Comparison of ENCODE assay signal across 8 cellular contexts in the genomic region with DNA sequence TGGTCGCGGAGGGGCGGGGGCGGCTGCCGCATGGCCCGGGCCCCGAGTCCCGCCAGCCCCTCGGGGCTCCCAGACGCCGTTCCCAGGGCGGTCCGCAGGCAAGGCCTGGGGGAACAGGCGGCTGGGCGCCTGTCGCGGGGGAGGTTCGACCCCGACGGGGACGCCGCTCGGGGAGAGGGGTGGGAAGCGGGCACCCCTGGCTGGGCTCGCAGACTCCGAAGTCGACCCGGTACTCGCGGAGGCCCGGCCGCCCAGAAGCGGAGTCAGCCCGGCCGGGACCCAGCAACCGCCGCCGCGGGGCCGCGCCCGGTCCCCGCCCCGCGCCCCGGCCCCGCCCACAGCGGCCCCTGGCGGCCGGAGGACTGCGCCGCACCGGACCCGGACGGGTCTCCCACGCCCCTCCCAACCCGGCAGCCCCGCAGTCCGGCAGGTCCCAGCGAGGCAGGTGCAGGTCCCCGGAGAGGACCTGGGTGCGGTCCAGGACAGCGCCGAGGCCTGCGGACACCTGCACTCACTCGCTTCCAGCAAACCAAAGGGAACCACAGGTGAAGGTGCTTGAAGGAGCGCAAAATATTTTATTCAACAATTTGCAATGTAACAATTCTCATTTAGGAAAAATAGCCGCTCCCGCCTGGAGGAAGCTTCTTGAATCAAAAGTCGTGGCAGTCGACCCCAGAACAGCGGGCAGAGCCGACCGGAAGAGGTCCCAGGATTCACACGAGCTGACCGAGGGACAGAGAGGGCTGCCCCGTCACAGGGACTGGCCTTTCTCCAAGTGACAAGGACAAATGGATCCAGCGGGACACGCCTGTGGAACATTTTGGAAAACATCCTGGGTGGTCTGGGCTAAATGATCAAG. TPM values are rescaled to one million over a fixed set of nuclear protein-coding genes. Genes with fewer than 3 reads are reported as not detected.
DNase-seq lines count a peak whose midpoint lies in the region; ATAC-seq and TF ChIP-seq lines count a peak whose summit lies in the region.

A gene with protein sequence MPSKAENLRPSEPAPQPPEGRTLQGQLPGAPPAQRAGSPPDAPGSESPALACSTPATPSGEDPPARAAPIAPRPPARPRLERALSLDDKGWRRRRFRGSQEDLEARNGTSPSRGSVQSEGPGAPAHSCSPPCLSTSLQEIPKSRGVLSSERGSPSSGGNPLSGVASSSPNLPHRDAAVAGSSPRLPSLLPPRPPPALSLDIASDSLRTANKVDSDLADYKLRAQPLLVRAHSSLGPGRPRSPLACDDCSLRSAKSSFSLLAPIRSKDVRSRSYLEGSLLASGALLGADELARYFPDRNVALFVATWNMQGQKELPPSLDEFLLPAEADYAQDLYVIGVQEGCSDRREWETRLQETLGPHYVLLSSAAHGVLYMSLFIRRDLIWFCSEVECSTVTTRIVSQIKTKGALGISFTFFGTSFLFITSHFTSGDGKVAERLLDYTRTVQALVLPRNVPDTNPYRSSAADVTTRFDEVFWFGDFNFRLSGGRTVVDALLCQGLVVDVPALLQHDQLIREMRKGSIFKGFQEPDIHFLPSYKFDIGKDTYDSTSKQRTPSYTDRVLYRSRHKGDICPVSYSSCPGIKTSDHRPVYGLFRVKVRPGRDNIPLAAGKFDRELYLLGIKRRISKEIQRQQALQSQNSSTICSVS (minus strand): TSS at position 296 of the 859 bp plus-strand sequence. CDS start 426 bp downstream, outside the sequence.

- DNase-seq in Daoy (ENCODE audit: low read depth), result peak; percentile 85
- peak; percentile 5 for DNase-seq in amniotic stem cell (lab: John Stamatoyannopoulos, UW)
- no peak for DNase-seq in right atrium auricular region (ENCODE audit: low spot score)
- DNase-seq in renal cortical epithelial cell (ENCODE audit: low read depth), result no peak
- peak; percentile 77 to 92 for DNase-seq in aorta

- H4K20me1 ChIP-seq in KMS-11 (ENCODE audit: insufficient read depth), result no peaks in the 10 kb centered on the region

- WGBS in aorta, 2 donors, result 6% methylated on average over 68 to 79 of the region's 79 CpGs

- H3K9me3 ChIP-seq in right atrium auricular region (no peaks in the 10 kb centered on the region), aorta (ENCODE audit: control insufficient read depth, low read length) (no peaks in the 10 kb centered on the region)

- peaks cover 34% of the 10 kb centered on the region for H3K79me2 ChIP-seq in KMS-11 (ENCODE audit: insufficient read depth, low read depth)

- intact Hi-C loops in T-helper 1 cell treated with Interleukin-12 subunit alpha and Interleukin-12 subunit beta and Interleukin-4 antibody, amounts not matched to agents 30 ng/mL and 1 ng/mL, for 36 hours (cut with micrococcal nuclease), result loop anchor here (1.0 to 2.0 kb wide), 4 partner anchors 29 to 76 kb away; a partner anchor contains a TSS
- intact Hi-C loops in aorta (cut with DNase I), result no loop called here

- no peaks in the 10 kb centered on the region for H3K27me3 ChIP-seq in KMS-11 (ENCODE audit: insufficient read depth, low read depth)
- no peaks in the 10 kb centered on the region for H3K27me3 ChIP-seq in right atrium auricular region
- H3K27me3 ChIP-seq in aorta (ENCODE audit: control insufficient read depth in 1 of 2, insufficient read depth in 2 of 2, low read length in 1 of 2), result no peaks in the 10 kb centered on the region

- TF ChIP-seq CTCF in KMS-11 (conservative IDR thresholded peaks at IDR 0.05; ENCODE audit: low read depth, low read length) (peak; percentile 46; the same call in 1 of the 2 replicates), right atrium auricular region (IDR thresholded peaks at IDR 0.05) (peak; percentile 73 to 95)

- ATAC-seq in GM21526 (IDR thresholded peaks at IDR 0.05; ENCODE audit: low FRiP score, unreplicated experiment), result peak; percentile 57
- ATAC-seq in aorta (ENCODE audit: low FRiP score), result peak; percentile 91

- H3K9ac ChIP-seq in KMS-11, result peak within 1 kb of the TSS; percentile 65

- peak within 1 kb of the TSS; percentile 81 for H3K4me2 ChIP-seq in KMS-11

- H3K4me1 ChIP-seq in KMS-11 (ENCODE audit: low read depth, poor library complexity, severe bottlenecking), result peaks cover 20% of the 10 kb centered on the region
- peaks cover 0 to 37% of the 10 kb centered on the region in 2 donors for H3K4me1 ChIP-seq in right atrium auricular region
- H3K4me1 ChIP-seq in aorta (ENCODE audit: control insufficient read depth in 1 of 2, insufficient read depth in 2 of 2, low read length in 2 of 2), result no peaks in the 10 kb centered on the region

- peak within 1 kb of the TSS; percentile 32; the same call in 1 of the 2 replicates for H3K27ac ChIP-seq in KMS-11
- peak within 1 kb of the TSS; percentile 82 to 83 for H3K27ac ChIP-seq in right atrium auricular region
- no peak within 1 kb of the TSS for H3K27ac ChIP-seq in aorta (ENCODE audit: low read depth in 1 of 2, low read length in 2 of 2)

- peak within 1 kb of the TSS; percentile 44 for H2AFZ ChIP-seq in KMS-11 (ENCODE audit: low read depth)

- no peaks in the 10 kb centered on the region for H3K36me3 ChIP-seq in KMS-11 (ENCODE audit: insufficient read depth)
- H3K36me3 ChIP-seq in right atrium auricular region, result peaks cover 42% of the 10 kb centered on the region
- peaks cover 0 to 4% of the 10 kb centered on the region in 2 donors for H3K36me3 ChIP-seq in aorta (ENCODE audit: control insufficient read depth in 1 of 2, insufficient read depth in 2 of 2, low read length in 1 of 2)

- H3K4me3 ChIP-seq in KMS-11 (IDR thresholded peaks at IDR 0.05; ENCODE audit: insufficient read depth, low read depth, low read length) (no peak within 1 kb of the TSS), right atrium auricular region (peak within 1 kb of the TSS; percentile 96 to 98), aorta (ENCODE audit: low read length in 2 of 2) (peak within 1 kb of the TSS; percentile 83 to 93)

RNA-seq across cellular contexts. Expression of the gene that starts here (rescaled TPM):
- 6.6 TPM in 2 replicates for total RNA-seq in Daoy (2014; rRNA removed; shearing (Covaris generic))
- total RNA-seq in T-helper 1 cell treated with Interleukin-12 subunit alpha and Interleukin-12 subunit beta and Interleukin-4 antibody, amounts not matched to agents 30 ng/mL and 1 ng/mL, for 36 hours, result 23.2 and 23.8 TPM in 2 replicates
- total RNA-seq in right atrium auricular region (1 to 10 TPM; 6.4 to 9.1 TPM), renal cortical epithelial cell (4.3 and 11.5 TPM in 2 replicates), aorta (10 to 100 TPM in 1 of 2 donors, 1 to 10 TPM in 1; 8.6 to 14.9 TPM)
- polyA plus RNA-seq in aorta, result 10 to 100 TPM in 1 of 2 donors, 1 to 10 TPM in 1; 2.8 to 15.6 TPM

Comparison
In these comparisons a context has a peak if more than half of its experiments do, and no peak if none do; other contexts are left out.
1. DNase-seq: peak in Daoy (single experiment), amniotic stem cell (single experiment) and aorta (2 of 2); none in right atrium auricular region (single experiment) and renal cortical epithelial cell (single experiment).
2. H3K27ac ChIP-seq: peak in KMS-11 (single experiment) and right atrium auricular region (2 of 2); none in aorta (0 of 2).